In genomic region chr20:49464556-49464955, GRCh38 we compare ENCODE assay signal across 1 cellular context.
TF ChIP-seq lines count a peak whose summit lies in the region.

No MANE protein-coding gene starts in this region.

TF ChIP-seq in IMR-90, 13 proteins besides CTCF, POLR2A, EP300 and RAD21:
- TF ChIP-seq CEBPB (IDR thresholded peaks at IDR 0.05; ENCODE audit: low read depth, low read length) (no peak), MXI1 (IDR thresholded peaks at IDR 0.05; ENCODE audit: borderline replicate concordance, low read depth, low read length) (no peak), SMC3 (IDR thresholded peaks at IDR 0.05; ENCODE audit: low read depth, low read length) (no peak)
